ENCODE assay signal across 8 cellular contexts in the genomic region with DNA sequence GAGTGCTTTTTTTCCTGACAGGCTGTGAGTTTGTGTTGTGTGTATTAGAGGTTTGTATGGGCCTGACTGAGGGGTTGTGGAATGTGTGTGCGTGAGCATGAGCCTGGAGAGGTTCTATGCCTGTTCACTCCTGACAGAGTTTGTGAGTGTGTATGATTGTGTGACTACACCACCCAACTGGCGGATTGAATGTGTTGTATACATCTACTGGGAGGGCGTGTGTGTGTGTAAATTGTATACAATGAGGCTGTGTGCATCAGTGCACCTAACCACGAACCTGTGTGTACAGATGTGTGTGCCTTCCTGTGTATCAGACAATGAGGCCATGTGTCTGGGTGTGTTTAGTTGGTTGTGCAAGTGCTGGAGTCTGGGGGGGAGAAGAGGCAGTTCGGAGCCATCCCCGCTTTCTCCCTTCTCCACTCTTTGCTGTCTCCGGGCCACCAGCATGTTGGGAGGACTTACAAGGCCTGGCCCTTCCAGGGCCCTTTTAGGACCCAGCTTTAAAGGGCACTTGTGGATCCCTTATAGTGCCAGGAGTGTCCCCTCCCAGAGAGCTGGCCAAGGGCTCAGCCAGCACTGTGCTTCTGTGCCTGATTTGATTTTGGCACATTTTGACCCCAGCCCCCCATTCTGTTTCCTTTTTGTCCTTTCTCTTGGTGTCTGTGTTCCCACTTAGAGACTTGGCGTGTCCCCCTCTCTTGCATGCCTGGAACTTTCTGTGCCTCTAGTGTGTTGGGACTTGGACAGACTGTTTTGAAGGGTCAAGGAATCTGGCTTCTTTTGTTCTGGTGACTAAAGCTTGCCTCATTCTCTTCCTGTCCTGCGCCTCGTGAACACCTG. TPM values are rescaled to one million over a fixed set of nuclear protein-coding genes. Genes with fewer than 3 reads are reported as not detected.
DNase-seq lines count a peak whose midpoint lies in the region; ATAC-seq, FAIRE-seq and TF ChIP-seq lines count a peak whose summit lies in the region.

No MANE protein-coding gene starts in this region.

- peaks cover 23% of the 10 kb centered on the region; the same call in 1 of the 2 replicates for H3K4me1 ChIP-seq in iPS-20b (ENCODE audit: insufficient read depth, low read length)
- no peaks in the 10 kb centered on the region for H3K4me1 ChIP-seq in small intestine (ENCODE audit: control insufficient read depth in 2 of 2, insufficient read depth in 1 of 2, low read depth in 1 of 2, low read length in 1 of 2)

- H3K9ac ChIP-seq in iPS-20b (ENCODE audit: low read depth, low read length), result peak overlapping the region; percentile 58; the same call in 1 of the 2 replicates

- peak overlapping the region; percentile 81 for H3K4me3 ChIP-seq in H7 (ENCODE audit: insufficient read depth, low read depth, low read length)
- H3K4me3 ChIP-seq in iPS-20b (ENCODE audit: low read length), result peak overlapping the region; percentile 77
- peak overlapping the region; percentile 66 to 80 for H3K4me3 ChIP-seq in small intestine (ENCODE audit: low read depth in 1 of 2, low read length in 2 of 2)

- TF ChIP-seq CTCF in 22Rv1 (IDR thresholded peaks at IDR 0.05), result no peak

- WGBS in small intestine, 3 donors, result 32 to 57% (median 38%) methylated on average over 10 of the region's 10 CpGs

- H3K27ac ChIP-seq in 22Rv1, result peak overlapping the region; percentile 96
- H3K27ac ChIP-seq in iPS-20b (ENCODE audit: low read length), result no peak overlapping the region
- H3K27ac ChIP-seq in small intestine (ENCODE audit: low read depth in 1 of 2, low read length in 1 of 2), result peak overlapping the region in 1 of 2 donors; percentile 28

- ATAC-seq in GM19328 (IDR thresholded peaks at IDR 0.05; ENCODE audit: unreplicated experiment) (no peak), HG02870 (IDR thresholded peaks at IDR 0.05; ENCODE audit: unreplicated experiment) (no peak)

- FAIRE-seq in small intestine (lab: Jason Lieb, UNC), result no peak

- no peaks in the 10 kb centered on the region for H3K36me3 ChIP-seq in H7 (replicated peaks; ENCODE audit: control insufficient read depth, insufficient read depth, low read length)
- H3K36me3 ChIP-seq in iPS-20b (ENCODE audit: insufficient read depth, low read depth, low read length), result no peaks in the 10 kb centered on the region
- no peaks in the 10 kb centered on the region for H3K36me3 ChIP-seq in small intestine (ENCODE audit: control insufficient read depth in 2 of 2, insufficient read depth in 2 of 2, low read length in 2 of 2)

- DNase-seq in H7 (peak; percentile 47), anterior cingulate cortex (lab: John Stamatoyannopoulos, UW) (peak in 36 of 58 donors; percentile 19 to 81 (median 50)), small intestine (peak; percentile 25), NK-92 (lab: John Stamatoyannopoulos, UW; ENCODE audit: unreplicated experiment) (no peak)

- H3K9me3 ChIP-seq in iPS-20b (ENCODE audit: insufficient read depth, low read depth, low read length), result no peaks in the 10 kb centered on the region
- H3K9me3 ChIP-seq in small intestine (ENCODE audit: control insufficient read depth, low read depth), result no peaks in the 10 kb centered on the region

- H3K27me3 ChIP-seq in H7 (ENCODE audit: control insufficient read depth, insufficient read depth, low read length) (peaks cover 14% of the 10 kb centered on the region), iPS-20b (ENCODE audit: insufficient read depth, low read length) (peaks cover 35% of the 10 kb centered on the region), small intestine (ENCODE audit: control insufficient read depth in 2 of 2, insufficient read depth in 2 of 2, low read length in 2 of 2) (no peaks in the 10 kb centered on the region)

RNA-seq across cellular contexts. Expression of a gene that starts 1.3 kb away (rescaled TPM):
- total RNA-seq in H7 (2014; rRNA removed; shearing (Covaris generic)), result 20.3 and 21.1 TPM in 2 replicates
- polyA plus RNA-seq in small intestine, result 10 to 100 TPM; 11.6 to 16.7 (median 12.3) TPM
